ENCODE assay signal across 4 cellular contexts in genomic region chr12:114434341-114434740, GRCh38. TPM values are rescaled to one million over a fixed set of nuclear protein-coding genes. Genes with fewer than 3 reads are reported as not detected.
"Had no signal": no experiment of that assay in that cellular context is flagged by ENCODE, and none has a peak within 500 bp of the region (broad histone marks: within the 10 kb centered on the region; RNA-seq: fewer than 3 reads in every experiment).

No MANE protein-coding gene starts in this region.

- DNase-seq: GDM1, GF-D8 had no signal

- ATAC-seq: GM12878 had no signal

- H3K4me3 ChIP-seq: GM12878 had no signal

RNA-seq across cellular contexts. Expression of gene TBX5, which starts 28.4 kb away (rescaled TPM):
- total RNA-seq: G401, GM12878 had no signal
